Comparison of ENCODE assay signal across 1 cellular context in the genomic region with DNA sequence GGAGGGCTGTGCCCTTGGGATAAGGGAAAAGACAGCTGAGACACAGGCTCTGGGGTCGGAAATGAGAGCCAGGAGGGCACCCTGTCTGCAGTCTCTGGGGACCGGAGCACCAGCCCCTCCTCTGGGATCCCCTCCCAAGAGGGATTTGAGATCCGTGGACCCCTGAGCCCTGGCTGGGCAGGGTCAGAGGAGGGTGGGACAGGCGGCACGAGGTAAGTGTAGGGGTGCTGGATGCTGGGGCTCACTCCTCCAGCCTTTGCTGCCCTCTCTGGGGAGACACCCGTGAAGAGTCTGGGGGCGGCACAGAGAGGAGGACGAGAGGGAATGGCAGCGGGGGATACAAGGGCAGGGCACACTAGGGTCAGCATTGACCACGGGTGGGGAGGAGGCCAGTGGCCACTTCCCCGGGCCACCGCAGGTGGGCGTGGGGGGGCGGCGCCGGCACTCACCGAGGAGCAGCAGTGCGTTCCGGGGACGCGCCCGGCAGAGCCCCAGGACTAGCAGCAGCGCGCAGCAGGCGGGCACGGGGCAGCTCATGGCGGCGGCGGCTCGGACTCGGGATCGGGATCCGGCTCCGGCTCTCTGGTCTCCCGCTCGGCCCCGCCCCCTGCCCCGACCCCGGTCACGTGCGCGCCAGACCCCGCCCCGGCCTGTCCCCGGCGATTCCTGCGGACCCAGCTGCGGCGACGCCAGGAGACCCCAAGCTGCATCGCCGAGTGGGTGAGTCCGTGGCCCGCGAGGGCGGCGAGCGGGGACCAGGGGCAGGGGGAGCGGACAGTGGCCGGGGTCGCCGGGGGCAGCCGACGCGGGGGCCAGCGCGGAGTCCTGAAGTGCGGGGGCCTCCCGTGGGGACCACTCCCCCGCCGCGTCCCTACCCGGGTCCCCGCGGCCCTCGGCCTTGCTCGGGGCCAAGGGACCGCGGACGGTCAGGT.
A peak's percentile ranks its signal among the peaks of the same experiment; 100 is the strongest.
TF ChIP-seq lines count a peak whose summit lies in the region.

A gene (minus strand): TSS at position 557 of the 932 bp plus-strand sequence. CDS start 20 bp downstream, at position 537.
A gene (plus strand): TSS at position 651 of the 932 bp plus-strand sequence. CDS start 1,134 bp downstream, outside the sequence.

TF ChIP-seq in HepG2, 621 proteins besides CTCF, POLR2A, EP300 and RAD21 (continued from another document and continues in another):
- TF ChIP-seq, protein P1, sequence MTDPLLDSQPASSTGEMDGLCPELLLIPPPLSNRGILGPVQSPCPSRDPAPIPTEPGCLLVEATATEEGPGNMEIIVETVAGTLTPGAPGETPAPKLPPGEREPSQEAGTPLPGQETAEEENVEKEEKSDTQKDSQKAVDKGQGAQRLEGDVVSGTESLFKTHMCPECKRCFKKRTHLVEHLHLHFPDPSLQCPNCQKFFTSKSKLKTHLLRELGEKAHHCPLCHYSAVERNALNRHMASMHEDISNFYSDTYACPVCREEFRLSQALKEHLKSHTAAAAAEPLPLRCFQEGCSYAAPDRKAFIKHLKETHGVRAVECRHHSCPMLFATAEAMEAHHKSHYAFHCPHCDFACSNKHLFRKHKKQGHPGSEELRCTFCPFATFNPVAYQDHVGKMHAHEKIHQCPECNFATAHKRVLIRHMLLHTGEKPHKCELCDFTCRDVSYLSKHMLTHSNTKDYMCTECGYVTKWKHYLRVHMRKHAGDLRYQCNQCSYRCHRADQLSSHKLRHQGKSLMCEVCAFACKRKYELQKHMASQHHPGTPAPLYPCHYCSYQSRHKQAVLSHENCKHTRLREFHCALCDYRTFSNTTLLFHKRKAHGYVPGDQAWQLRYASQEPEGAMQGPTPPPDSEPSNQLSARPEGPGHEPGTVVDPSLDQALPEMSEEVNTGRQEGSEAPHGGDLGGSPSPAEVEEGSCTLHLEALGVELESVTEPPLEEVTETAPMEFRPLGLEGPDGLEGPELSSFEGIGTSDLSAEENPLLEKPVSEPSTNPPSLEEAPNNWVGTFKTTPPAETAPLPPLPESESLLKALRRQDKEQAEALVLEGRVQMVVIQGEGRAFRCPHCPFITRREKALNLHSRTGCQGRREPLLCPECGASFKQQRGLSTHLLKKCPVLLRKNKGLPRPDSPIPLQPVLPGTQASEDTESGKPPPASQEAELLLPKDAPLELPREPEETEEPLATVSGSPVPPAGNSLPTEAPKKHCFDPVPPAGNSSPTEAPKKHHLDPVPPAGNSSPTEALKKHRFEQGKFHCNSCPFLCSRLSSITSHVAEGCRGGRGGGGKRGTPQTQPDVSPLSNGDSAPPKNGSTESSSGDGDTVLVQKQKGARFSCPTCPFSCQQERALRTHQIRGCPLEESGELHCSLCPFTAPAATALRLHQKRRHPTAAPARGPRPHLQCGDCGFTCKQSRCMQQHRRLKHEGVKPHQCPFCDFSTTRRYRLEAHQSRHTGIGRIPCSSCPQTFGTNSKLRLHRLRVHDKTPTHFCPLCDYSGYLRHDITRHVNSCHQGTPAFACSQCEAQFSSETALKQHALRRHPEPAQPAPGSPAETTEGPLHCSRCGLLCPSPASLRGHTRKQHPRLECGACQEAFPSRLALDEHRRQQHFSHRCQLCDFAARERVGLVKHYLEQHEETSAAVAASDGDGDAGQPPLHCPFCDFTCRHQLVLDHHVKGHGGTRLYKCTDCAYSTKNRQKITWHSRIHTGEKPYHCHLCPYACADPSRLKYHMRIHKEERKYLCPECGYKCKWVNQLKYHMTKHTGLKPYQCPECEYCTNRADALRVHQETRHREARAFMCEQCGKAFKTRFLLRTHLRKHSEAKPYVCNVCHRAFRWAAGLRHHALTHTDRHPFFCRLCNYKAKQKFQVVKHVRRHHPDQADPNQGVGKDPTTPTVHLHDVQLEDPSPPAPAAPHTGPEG (CRISPR knock-in tag; IDR thresholded peaks at IDR 0.05): no peak
- TF ChIP-seq, protein P2, sequence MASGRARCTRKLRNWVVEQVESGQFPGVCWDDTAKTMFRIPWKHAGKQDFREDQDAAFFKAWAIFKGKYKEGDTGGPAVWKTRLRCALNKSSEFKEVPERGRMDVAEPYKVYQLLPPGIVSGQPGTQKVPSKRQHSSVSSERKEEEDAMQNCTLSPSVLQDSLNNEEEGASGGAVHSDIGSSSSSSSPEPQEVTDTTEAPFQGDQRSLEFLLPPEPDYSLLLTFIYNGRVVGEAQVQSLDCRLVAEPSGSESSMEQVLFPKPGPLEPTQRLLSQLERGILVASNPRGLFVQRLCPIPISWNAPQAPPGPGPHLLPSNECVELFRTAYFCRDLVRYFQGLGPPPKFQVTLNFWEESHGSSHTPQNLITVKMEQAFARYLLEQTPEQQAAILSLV (CRISPR knock-in tag; IDR thresholded peaks at IDR 0.05; ENCODE audit: borderline replicate concordance): peak; percentile 86; the same call in 1 of the 2 replicates
- TF ChIP-seq STAT5B (CRISPR knock-in tag; IDR thresholded peaks at IDR 0.05) (no peak), ZNF616 (CRISPR knock-in tag; IDR thresholded peaks at IDR 0.05; ENCODE audit: low read depth) (peak; percentile 10; the same call in 1 of the 2 replicates), ZNF350 (CRISPR knock-in tag; IDR thresholded peaks at IDR 0.05; ENCODE audit: borderline replicate concordance, low read depth) (no peak; the same call in none of the 2 replicates), TOPORS (CRISPR knock-in tag; IDR thresholded peaks at IDR 0.05) (no peak), ZNF329 (CRISPR knock-in tag; IDR thresholded peaks at IDR 0.05; ENCODE audit: low read depth) (no peak), FOXK1 (CRISPR knock-in tag; IDR thresholded peaks at IDR 0.05; ENCODE audit: borderline replicate concordance, low read depth) (no peak), ZNF552 (CRISPR knock-in tag; IDR thresholded peaks at IDR 0.05; ENCODE audit: borderline replicate concordance) (no peak), ZFX (CRISPR knock-in tag; IDR thresholded peaks at IDR 0.05; ENCODE audit: low read depth) (peak; percentile 80), SYNCRIP (IDR thresholded peaks at IDR 0.05; ENCODE audit: insufficient read depth, low read depth, low read length) (no peak), HHEX (CRISPR knock-in tag; IDR thresholded peaks at IDR 0.05) (no peak), ZNF143 (CRISPR knock-in tag; IDR thresholded peaks at IDR 0.05) (no peak), CEBPG (CRISPR knock-in tag; IDR thresholded peaks at IDR 0.05) (no peak), SETDB1 (CRISPR knock-in tag; IDR thresholded peaks at IDR 0.05; ENCODE audit: borderline replicate concordance) (no peak)
- TF ChIP-seq, protein P3, sequence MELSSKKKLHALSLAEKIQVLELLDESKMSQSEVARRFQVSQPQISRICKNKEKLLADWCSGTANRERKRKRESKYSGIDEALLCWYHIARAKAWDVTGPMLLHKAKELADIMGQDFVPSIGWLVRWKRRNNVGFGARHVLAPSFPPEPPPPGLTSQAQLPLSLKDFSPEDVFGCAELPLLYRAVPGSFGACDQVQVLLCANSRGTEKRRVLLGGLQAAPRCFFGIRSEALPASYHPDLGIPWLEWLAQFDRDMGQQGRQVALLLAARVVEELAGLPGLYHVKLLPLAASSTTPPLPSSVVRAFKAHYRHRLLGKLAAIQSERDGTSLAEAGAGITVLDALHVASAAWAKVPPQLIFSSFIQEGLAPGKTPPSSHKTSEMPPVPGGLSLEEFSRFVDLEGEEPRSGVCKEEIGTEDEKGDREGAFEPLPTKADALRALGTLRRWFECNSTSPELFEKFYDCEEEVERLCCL (CRISPR knock-in tag; IDR thresholded peaks at IDR 0.05; ENCODE audit: borderline replicate concordance): no peak
- TF ChIP-seq, protein P4, sequence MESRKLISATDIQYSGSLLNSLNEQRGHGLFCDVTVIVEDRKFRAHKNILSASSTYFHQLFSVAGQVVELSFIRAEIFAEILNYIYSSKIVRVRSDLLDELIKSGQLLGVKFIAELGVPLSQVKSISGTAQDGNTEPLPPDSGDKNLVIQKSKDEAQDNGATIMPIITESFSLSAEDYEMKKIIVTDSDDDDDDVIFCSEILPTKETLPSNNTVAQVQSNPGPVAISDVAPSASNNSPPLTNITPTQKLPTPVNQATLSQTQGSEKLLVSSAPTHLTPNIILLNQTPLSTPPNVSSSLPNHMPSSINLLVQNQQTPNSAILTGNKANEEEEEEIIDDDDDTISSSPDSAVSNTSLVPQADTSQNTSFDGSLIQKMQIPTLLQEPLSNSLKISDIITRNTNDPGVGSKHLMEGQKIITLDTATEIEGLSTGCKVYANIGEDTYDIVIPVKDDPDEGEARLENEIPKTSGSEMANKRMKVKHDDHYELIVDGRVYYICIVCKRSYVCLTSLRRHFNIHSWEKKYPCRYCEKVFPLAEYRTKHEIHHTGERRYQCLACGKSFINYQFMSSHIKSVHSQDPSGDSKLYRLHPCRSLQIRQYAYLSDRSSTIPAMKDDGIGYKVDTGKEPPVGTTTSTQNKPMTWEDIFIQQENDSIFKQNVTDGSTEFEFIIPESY (CRISPR knock-in tag; IDR thresholded peaks at IDR 0.05): no peak
- TF ChIP-seq, protein P5, sequence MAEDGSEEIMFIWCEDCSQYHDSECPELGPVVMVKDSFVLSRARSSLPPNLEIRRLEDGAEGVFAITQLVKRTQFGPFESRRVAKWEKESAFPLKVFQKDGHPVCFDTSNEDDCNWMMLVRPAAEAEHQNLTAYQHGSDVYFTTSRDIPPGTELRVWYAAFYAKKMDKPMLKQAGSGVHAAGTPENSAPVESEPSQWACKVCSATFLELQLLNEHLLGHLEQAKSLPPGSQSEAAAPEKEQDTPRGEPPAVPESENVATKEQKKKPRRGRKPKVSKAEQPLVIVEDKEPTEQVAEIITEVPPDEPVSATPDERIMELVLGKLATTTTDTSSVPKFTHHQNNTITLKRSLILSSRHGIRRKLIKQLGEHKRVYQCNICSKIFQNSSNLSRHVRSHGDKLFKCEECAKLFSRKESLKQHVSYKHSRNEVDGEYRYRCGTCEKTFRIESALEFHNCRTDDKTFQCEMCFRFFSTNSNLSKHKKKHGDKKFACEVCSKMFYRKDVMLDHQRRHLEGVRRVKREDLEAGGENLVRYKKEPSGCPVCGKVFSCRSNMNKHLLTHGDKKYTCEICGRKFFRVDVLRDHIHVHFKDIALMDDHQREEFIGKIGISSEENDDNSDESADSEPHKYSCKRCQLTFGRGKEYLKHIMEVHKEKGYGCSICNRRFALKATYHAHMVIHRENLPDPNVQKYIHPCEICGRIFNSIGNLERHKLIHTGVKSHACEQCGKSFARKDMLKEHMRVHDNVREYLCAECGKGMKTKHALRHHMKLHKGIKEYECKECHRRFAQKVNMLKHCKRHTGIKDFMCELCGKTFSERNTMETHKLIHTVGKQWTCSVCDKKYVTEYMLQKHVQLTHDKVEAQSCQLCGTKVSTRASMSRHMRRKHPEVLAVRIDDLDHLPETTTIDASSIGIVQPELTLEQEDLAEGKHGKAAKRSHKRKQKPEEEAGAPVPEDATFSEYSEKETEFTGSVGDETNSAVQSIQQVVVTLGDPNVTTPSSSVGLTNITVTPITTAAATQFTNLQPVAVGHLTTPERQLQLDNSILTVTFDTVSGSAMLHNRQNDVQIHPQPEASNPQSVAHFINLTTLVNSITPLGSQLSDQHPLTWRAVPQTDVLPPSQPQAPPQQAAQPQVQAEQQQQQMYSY (CRISPR knock-in tag; IDR thresholded peaks at IDR 0.05): peak; percentile 94
- TF ChIP-seq, protein P6, sequence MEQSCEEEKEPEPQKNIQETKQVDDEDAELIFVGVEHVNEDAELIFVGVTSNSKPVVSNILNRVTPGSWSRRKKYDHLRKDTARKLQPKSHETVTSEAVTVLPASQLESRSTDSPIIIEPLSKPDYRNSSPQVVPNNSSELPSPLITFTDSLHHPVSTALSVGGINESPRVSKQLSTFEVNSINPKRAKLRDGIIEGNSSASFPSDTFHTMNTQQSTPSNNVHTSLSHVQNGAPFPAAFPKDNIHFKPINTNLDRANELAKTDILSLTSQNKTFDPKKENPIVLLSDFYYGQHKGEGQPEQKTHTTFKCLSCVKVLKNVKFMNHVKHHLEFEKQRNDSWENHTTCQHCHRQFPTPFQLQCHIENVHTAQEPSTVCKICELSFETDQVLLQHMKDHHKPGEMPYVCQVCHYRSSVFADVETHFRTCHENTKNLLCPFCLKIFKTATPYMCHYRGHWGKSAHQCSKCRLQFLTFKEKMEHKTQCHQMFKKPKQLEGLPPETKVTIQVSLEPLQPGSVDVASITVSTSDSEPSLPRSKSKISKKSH (CRISPR knock-in tag; IDR thresholded peaks at IDR 0.05; ENCODE audit: borderline replicate concordance): peak; percentile 88
- TF ChIP-seq, protein P7, sequence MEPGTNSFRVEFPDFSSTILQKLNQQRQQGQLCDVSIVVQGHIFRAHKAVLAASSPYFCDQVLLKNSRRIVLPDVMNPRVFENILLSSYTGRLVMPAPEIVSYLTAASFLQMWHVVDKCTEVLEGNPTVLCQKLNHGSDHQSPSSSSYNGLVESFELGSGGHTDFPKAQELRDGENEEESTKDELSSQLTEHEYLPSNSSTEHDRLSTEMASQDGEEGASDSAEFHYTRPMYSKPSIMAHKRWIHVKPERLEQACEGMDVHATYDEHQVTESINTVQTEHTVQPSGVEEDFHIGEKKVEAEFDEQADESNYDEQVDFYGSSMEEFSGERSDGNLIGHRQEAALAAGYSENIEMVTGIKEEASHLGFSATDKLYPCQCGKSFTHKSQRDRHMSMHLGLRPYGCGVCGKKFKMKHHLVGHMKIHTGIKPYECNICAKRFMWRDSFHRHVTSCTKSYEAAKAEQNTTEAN (CRISPR knock-in tag; conservative IDR thresholded peaks at IDR 0.05): no peak
- TF ChIP-seq, protein P8, sequence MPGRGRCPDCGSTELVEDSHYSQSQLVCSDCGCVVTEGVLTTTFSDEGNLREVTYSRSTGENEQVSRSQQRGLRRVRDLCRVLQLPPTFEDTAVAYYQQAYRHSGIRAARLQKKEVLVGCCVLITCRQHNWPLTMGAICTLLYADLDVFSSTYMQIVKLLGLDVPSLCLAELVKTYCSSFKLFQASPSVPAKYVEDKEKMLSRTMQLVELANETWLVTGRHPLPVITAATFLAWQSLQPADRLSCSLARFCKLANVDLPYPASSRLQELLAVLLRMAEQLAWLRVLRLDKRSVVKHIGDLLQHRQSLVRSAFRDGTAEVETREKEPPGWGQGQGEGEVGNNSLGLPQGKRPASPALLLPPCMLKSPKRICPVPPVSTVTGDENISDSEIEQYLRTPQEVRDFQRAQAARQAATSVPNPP (CRISPR knock-in tag; IDR thresholded peaks at IDR 0.05): no peak
- TF ChIP-seq, protein P9, sequence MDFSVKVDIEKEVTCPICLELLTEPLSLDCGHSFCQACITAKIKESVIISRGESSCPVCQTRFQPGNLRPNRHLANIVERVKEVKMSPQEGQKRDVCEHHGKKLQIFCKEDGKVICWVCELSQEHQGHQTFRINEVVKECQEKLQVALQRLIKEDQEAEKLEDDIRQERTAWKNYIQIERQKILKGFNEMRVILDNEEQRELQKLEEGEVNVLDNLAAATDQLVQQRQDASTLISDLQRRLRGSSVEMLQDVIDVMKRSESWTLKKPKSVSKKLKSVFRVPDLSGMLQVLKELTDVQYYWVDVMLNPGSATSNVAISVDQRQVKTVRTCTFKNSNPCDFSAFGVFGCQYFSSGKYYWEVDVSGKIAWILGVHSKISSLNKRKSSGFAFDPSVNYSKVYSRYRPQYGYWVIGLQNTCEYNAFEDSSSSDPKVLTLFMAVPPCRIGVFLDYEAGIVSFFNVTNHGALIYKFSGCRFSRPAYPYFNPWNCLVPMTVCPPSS (IDR thresholded peaks at IDR 0.05): no peak
- TF ChIP-seq, protein P10, sequence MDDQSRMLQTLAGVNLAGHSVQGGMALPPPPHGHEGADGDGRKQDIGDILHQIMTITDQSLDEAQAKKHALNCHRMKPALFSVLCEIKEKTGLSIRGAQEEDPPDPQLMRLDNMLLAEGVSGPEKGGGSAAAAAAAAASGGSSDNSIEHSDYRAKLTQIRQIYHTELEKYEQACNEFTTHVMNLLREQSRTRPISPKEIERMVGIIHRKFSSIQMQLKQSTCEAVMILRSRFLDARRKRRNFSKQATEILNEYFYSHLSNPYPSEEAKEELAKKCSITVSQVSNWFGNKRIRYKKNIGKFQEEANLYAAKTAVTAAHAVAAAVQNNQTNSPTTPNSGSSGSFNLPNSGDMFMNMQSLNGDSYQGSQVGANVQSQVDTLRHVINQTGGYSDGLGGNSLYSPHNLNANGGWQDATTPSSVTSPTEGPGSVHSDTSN (CRISPR knock-in tag; IDR thresholded peaks at IDR 0.05; ENCODE audit: borderline replicate concordance): no peak
